Comparison of ENCODE assay signal across 16 cellular contexts in genomic region chr22:37911273-37911672, GRCh38. TPM values are rescaled to one million over a fixed set of nuclear protein-coding genes. Genes with fewer than 3 reads are reported as not detected.
A peak's percentile ranks its signal among the peaks of the same experiment; 100 is the strongest.
DNase-seq lines count a peak whose midpoint lies in the region; TF ChIP-seq lines count a peak whose summit lies in the region.
"Had no signal": no experiment of that assay in that cellular context is flagged by ENCODE, and none has a peak within 500 bp of the region (broad histone marks: within the 10 kb centered on the region; RNA-seq: fewer than 3 reads in every experiment).

No MANE protein-coding gene starts in this region.

- no peak overlapping the region for H2BK15ac ChIP-seq in mesendoderm (replicated peaks; ENCODE audit: low read depth)

- H3K4me3 ChIP-seq in Loucy (ENCODE audit: low read length, poor library complexity, severe bottlenecking): no peak overlapping the region
- H3K4me3 ChIP-seq in mesendoderm (ENCODE audit: low read length): no peak overlapping the region
- H3K4me3 ChIP-seq in stomach smooth muscle (ENCODE audit: low read length in 2 of 2): peak overlapping the region in 1 of 2 donors; percentile 47
- H3K4me3 ChIP-seq in colonic mucosa: no peak overlapping the region

- peak overlapping the region; percentile 47 for H3K4me3 Mint-ChIP-seq in chondrocyte (ENCODE audit: unreplicated experiment)
- H3K4me3 Mint-ChIP-seq: activated CD4-positive, alpha-beta T cell treated with anti-CD3 and anti-CD28 coated beads for 36 hours; stimulated activated naive B cell treated with anti-CD40 and anti-IgM and Interleukin-4, amounts not matched to agents 10 μg/mL and 1 μg/mL and 100 μg/mL, for 72 hours had no signal

- no peak overlapping the region for H2BK5ac ChIP-seq in mesendoderm (ENCODE audit: low read length)

- H3K18ac ChIP-seq in mesendoderm (ENCODE audit: low read length): no peak overlapping the region

- H3K27ac ChIP-seq in mesendoderm (ENCODE audit: low read depth, low read length) (peak overlapping the region; percentile 67), stomach smooth muscle (ENCODE audit: low read length) (peak overlapping the region; percentile 97), colonic mucosa (no peak overlapping the region)

- H3K56ac ChIP-seq in mesendoderm (ENCODE audit: low read length): peak overlapping the region; percentile 54

- TF ChIP-seq CTCF in Loucy (conservative IDR thresholded peaks at IDR 0.05; ENCODE audit: low read length): no peak
- TF ChIP-seq CTCF in chondrocyte (IDR thresholded peaks at IDR 0.05): no peak
- TF ChIP-seq CTCF in colonic mucosa (IDR thresholded peaks at IDR 0.05): no peak

- peaks cover 32% of the 10 kb centered on the region for H3K4me1 ChIP-seq in Loucy (ENCODE audit: insufficient read depth, low read length, poor library complexity, severe bottlenecking)
- H3K4me1 ChIP-seq in mesendoderm (ENCODE audit: control insufficient read depth, low read depth, low read length): peaks cover 18% of the 10 kb centered on the region
- H3K4me1 ChIP-seq in stomach smooth muscle (ENCODE audit: control insufficient read depth, insufficient read depth, low read length): peaks cover 54% of the 10 kb centered on the region
- peaks cover 3% of the 10 kb centered on the region for H3K4me1 ChIP-seq in colonic mucosa

- H3K27me3 Mint-ChIP-seq in chondrocyte (ENCODE audit: low read depth): no peaks in the 10 kb centered on the region
- H3K27me3 Mint-ChIP-seq: activated CD4-positive, alpha-beta T cell treated with anti-CD3 and anti-CD28 coated beads for 36 hours; stimulated activated naive B cell treated with anti-CD40 and anti-IgM and Interleukin-4, amounts not matched to agents 10 μg/mL and 1 μg/mL and 100 μg/mL, for 72 hours had no signal

- H3K9me2 ChIP-seq in Loucy (replicated peaks; ENCODE audit: low read depth, low read length): no peaks in the 10 kb centered on the region

- peak overlapping the region; percentile 91 for H3K27ac Mint-ChIP-seq in chondrocyte (ENCODE audit: unreplicated experiment)
- H3K27ac Mint-ChIP-seq: activated CD4-positive, alpha-beta T cell treated with anti-CD3 and anti-CD28 coated beads for 36 hours; stimulated activated naive B cell treated with anti-CD40 and anti-IgM and Interleukin-4, amounts not matched to agents 10 μg/mL and 1 μg/mL and 100 μg/mL, for 72 hours had no signal

- no peak overlapping the region for H2AFZ ChIP-seq in Loucy (ENCODE audit: low read length)

- H3K9me3 ChIP-seq in Loucy (ENCODE audit: insufficient read depth, low read depth, low read length): no peaks in the 10 kb centered on the region
- H3K9me3 ChIP-seq in stomach smooth muscle (ENCODE audit: control insufficient read depth in 2 of 2, low read length in 2 of 2): no peaks in the 10 kb centered on the region
- no peaks in the 10 kb centered on the region for H3K9me3 ChIP-seq in colonic mucosa

- DNase-seq in chondrocyte (ENCODE audit: low spot score) (no peak), mesendoderm (peak; percentile 74), NOMO-1 treated with DMSO at 0.1 percent for 48 hours (lab: John Stamatoyannopoulos, UW; ENCODE audit: unreplicated experiment) (no peak), colonic mucosa (no peak)
- DNase-seq in central memory CD4-positive, alpha-beta T cell: no peak
- no peak for DNase-seq in stimulated activated CD8-positive, alpha-beta memory T cell treated with anti-CD3 and anti-CD28 coated beads, Interleukin-4, amount 100 ng/mL, for 48 hours
- DNase-seq: activated CD4-positive, alpha-beta T cell treated with anti-CD3 and anti-CD28 coated beads for 36 hours; activated T-cell treated with anti-CD3 and anti-CD28 coated beads, Interleukin-2, amount 50 U/mL, for 48 hours; DMS79; MV-4-11; NCI-H2171; stimulated activated naive B cell treated with anti-CD40 and anti-IgM and Interleukin-4, amounts not matched to agents 10 μg/mL and 1 μg/mL and 100 μg/mL, for 72 hours had no signal

- no CpG with 5 or more reads among the region's 6 CpGs for WGBS in mesendoderm (ENCODE audit: extremely low coverage, insufficient coverage, low lambda C conversion rate)

- H4K8ac ChIP-seq in mesendoderm (ENCODE audit: low read depth, low read length): no peak overlapping the region

- no peak overlapping the region for H3K23ac ChIP-seq in mesendoderm (ENCODE audit: low read length)

- H3K36me3 ChIP-seq in Loucy (ENCODE audit: insufficient read depth, low read length) (0 out of 2 replicates have a peak, but pooled peaks cover 5% of the 10 kb centered on the region), mesendoderm (ENCODE audit: control insufficient read depth, insufficient read depth, low read length) (peaks cover 3% of the 10 kb centered on the region), stomach smooth muscle (ENCODE audit: control insufficient read depth in 2 of 2, insufficient read depth in 2 of 2, low read length in 2 of 2) (peaks cover 15 to 29% of the 10 kb centered on the region in 2 donors), colonic mucosa (peaks cover 4% of the 10 kb centered on the region)

- peaks cover 31% of the 10 kb centered on the region for H3K79me2 ChIP-seq in Loucy (ENCODE audit: insufficient read depth, low read length)
- H3K79me2 ChIP-seq in mesendoderm (ENCODE audit: control insufficient read depth, insufficient read depth, low read length): peaks cover 15% of the 10 kb centered on the region

- H3K9ac ChIP-seq in Loucy (ENCODE audit: low read depth, low read length, poor library complexity, severe bottlenecking) (no peak overlapping the region), mesendoderm (ENCODE audit: low read length) (no peak overlapping the region), stomach smooth muscle (ENCODE audit: low read length in 2 of 2) (peak overlapping the region; percentile 64 to 72), colonic mucosa (ENCODE audit: low read depth in 2 of 2, low read length in 2 of 2) (no peak overlapping the region)

- H3K4me1 Mint-ChIP-seq in chondrocyte (ENCODE audit: low read depth): peaks cover 45% of the 10 kb centered on the region

- no peaks in the 10 kb centered on the region for H3K9me3 Mint-ChIP-seq in chondrocyte (ENCODE audit: low read depth)
- H3K9me3 Mint-ChIP-seq: stimulated activated naive B cell treated with anti-CD40 and anti-IgM and Interleukin-4, amounts not matched to agents 10 μg/mL and 1 μg/mL and 100 μg/mL, for 72 hours had no signal

- H3K79me1 ChIP-seq in mesendoderm (ENCODE audit: low read length): peaks cover 14% of the 10 kb centered on the region

- no peaks in the 10 kb centered on the region for H3F3A ChIP-seq in Loucy (ENCODE audit: low read depth)

- H3K4ac ChIP-seq in mesendoderm (ENCODE audit: low read depth, low read length): no peak overlapping the region

- no peaks in the 10 kb centered on the region for H3K27me3 ChIP-seq in Loucy (ENCODE audit: insufficient read depth, low read length, poor library complexity, severe bottlenecking)
- H3K27me3 ChIP-seq in mesendoderm (ENCODE audit: insufficient read depth, low read length, poor library complexity): no peaks in the 10 kb centered on the region
- no peaks in the 10 kb centered on the region for H3K27me3 ChIP-seq in stomach smooth muscle (ENCODE audit: control insufficient read depth in 1 of 2, insufficient read depth in 2 of 2, low read length in 2 of 2)
- no peaks in the 10 kb centered on the region for H3K27me3 ChIP-seq in colonic mucosa

- peaks cover 11% of the 10 kb centered on the region for H3K36me3 Mint-ChIP-seq in chondrocyte (ENCODE audit: low read depth)

- no peak overlapping the region for H4K5ac ChIP-seq in mesendoderm (ENCODE audit: low read length)

- H2BK120ac ChIP-seq in mesendoderm (ENCODE audit: low read depth, low read length): no peak overlapping the region

- H3K4me2 ChIP-seq in Loucy (ENCODE audit: low read depth, low read length, poor library complexity, severe bottlenecking) (peak overlapping the region; percentile 4), mesendoderm (ENCODE audit: low read length) (no peak overlapping the region)

- H2AK5ac ChIP-seq in mesendoderm (ENCODE audit: low read length): no peak overlapping the region

- peaks cover 4% of the 10 kb centered on the region for H4K20me1 ChIP-seq in Loucy (ENCODE audit: insufficient read depth, low read length, poor library complexity, severe bottlenecking)

- intact Hi-C loops in colonic mucosa (cut with DNase I): no loop called here

RNA-seq across cellular contexts. Expression of gene MICALL1, which starts 5.2 kb away (rescaled TPM):
- total RNA-seq in chondrocyte (50.3 to 65.5 TPM (median 58.6 TPM) in 3 replicates), colonic mucosa (10 to 100 TPM; 27.3 TPM)
- polyA plus RNA-seq in mesendoderm (2013, experiment 1 of 2): 24.9 TPM
- 25.2 TPM for polyA plus RNA-seq in mesendoderm (2013, experiment 2 of 2)

RNA-seq across cellular contexts. Expression of gene C22orf23, which starts 42.1 kb away (rescaled TPM):
- not detected in 3 replicates for total RNA-seq in chondrocyte
- 0.31 TPM for polyA plus RNA-seq in mesendoderm (2013, experiment 1 of 2)
- polyA plus RNA-seq in mesendoderm (2013, experiment 2 of 2): 0.41 TPM
- not detected for total RNA-seq in colonic mucosa
- total RNA-seq: lower leg skin; T-helper 2 cell treated with Interferon-gamma antibody and Interleukin-4, amounts not matched to agents 100 ng/mL and 5 ng/mL, for 36 hours had no signal

RNA-seq across cellular contexts. Expression of gene POLR2F, which starts 42.2 kb away (rescaled TPM):
- total RNA-seq in chondrocyte (63.0 to 72.6 TPM (median 67.5 TPM) in 3 replicates), colonic mucosa (100 to 1,000 TPM in 1 of 2 donors, 10 to 100 TPM in 1; 52.5 to 110 TPM)
- 235 TPM for polyA plus RNA-seq in mesendoderm (2013, experiment 1 of 2)
- 238 TPM for polyA plus RNA-seq in mesendoderm (2013, experiment 2 of 2)

Comparison
In these comparisons a context has a peak if more than half of its experiments do, and no peak if none do; other contexts are left out.
1. H3K9ac ChIP-seq: peak in stomach smooth muscle (2 of 2); none in Loucy (single experiment), mesendoderm (single experiment) and colonic mucosa (0 of 2).